In the genomic region with DNA sequence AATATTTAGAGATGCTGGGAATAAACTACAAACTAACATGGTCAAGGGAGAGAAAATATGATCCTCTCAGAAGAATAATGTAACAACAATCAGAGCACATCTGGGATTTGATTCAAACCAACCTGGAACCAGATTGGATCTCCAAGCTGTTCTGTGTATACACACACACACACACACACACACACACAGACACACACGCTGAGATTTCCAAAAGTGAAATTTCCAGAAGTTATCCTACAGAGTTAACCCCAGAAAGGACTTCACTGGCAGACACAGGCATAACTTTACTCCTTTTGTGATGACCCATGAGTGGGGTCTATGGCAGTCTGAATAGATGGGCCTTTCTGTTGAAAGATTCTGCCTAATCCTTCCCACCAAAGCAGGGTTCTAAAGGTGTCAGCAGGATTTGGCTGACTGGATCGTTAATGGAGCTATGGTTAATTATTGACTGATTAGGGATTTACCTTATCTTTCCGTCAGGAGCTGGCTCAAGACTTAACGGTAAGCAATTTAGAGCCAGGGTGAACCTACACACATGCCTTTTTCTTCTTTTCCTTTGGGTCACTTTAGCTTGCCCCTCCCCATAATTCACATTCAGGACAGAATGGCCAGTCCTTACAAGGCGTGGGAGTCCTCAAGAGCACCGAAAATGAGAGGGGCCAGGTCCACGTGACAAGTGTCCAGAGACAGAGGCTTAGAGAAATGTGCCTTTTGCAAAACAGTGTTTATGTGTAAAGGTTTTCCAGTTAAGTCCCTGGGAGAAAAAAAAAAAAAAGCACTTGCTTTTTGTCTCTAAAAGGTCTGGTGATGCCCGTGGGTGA, we compare ENCODE assay signal across 2 cellular contexts.
TF ChIP-seq lines count a peak whose summit lies in the region.

No MANE protein-coding gene starts in this region.

TF ChIP-seq in GM23338, 12 proteins besides CTCF, POLR2A, EP300 and RAD21 (continued from another document):
- TF ChIP-seq, protein P1, sequence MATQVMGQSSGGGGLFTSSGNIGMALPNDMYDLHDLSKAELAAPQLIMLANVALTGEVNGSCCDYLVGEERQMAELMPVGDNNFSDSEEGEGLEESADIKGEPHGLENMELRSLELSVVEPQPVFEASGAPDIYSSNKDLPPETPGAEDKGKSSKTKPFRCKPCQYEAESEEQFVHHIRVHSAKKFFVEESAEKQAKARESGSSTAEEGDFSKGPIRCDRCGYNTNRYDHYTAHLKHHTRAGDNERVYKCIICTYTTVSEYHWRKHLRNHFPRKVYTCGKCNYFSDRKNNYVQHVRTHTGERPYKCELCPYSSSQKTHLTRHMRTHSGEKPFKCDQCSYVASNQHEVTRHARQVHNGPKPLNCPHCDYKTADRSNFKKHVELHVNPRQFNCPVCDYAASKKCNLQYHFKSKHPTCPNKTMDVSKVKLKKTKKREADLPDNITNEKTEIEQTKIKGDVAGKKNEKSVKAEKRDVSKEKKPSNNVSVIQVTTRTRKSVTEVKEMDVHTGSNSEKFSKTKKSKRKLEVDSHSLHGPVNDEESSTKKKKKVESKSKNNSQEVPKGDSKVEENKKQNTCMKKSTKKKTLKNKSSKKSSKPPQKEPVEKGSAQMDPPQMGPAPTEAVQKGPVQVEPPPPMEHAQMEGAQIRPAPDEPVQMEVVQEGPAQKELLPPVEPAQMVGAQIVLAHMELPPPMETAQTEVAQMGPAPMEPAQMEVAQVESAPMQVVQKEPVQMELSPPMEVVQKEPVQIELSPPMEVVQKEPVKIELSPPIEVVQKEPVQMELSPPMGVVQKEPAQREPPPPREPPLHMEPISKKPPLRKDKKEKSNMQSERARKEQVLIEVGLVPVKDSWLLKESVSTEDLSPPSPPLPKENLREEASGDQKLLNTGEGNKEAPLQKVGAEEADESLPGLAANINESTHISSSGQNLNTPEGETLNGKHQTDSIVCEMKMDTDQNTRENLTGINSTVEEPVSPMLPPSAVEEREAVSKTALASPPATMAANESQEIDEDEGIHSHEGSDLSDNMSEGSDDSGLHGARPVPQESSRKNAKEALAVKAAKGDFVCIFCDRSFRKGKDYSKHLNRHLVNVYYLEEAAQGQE (IDR thresholded peaks at IDR 0.05; ENCODE audit: unreplicated experiment) = no peak

TF ChIP-seq in liver, 16 proteins besides CTCF, POLR2A, EP300 and RAD21 (continued from another document):
- TF ChIP-seq, protein P2, sequence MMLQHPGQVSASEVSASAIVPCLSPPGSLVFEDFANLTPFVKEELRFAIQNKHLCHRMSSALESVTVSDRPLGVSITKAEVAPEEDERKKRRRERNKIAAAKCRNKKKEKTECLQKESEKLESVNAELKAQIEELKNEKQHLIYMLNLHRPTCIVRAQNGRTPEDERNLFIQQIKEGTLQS (IDR thresholded peaks at IDR 0.05) = no peak
- TF ChIP-seq, protein P1 (IDR thresholded peaks at IDR 0.05) = no peak
- TF ChIP-seq SP1 (IDR thresholded peaks at IDR 0.05) = peak; percentile 45
